Comparison of ENCODE assay signal across 8 cellular contexts in genomic region chr2:7007846-7008741, GRCh38.
DNase-seq lines count a peak whose midpoint lies in the region; ATAC-seq and TF ChIP-seq lines count a peak whose summit lies in the region.

No MANE protein-coding gene starts in this region.

- H3K36me3 ChIP-seq in left lung (no peaks in the 10 kb centered on the region), stomach (no peaks in the 10 kb centered on the region)
- no peaks in the 10 kb centered on the region for H3K36me3 ChIP-seq in CD4-positive, alpha-beta memory T cell (ENCODE audit: insufficient read depth, low read length)

- peak; percentile 27; the same call in 1 of the 2 replicates for TF ChIP-seq CTCF in LNCaP clone FGC (IDR thresholded peaks at IDR 0.05; ENCODE audit: control insufficient read depth, extremely low read depth, insufficient read depth)
- peak in 1 of 2 donors; percentile 12 for TF ChIP-seq CTCF in left lung (IDR thresholded peaks at IDR 0.05)
- peak in 1 of 7 experiments; percentile 10 for TF ChIP-seq CTCF in stomach (IDR thresholded peaks at IDR 0.05)

- no peak overlapping the region for H3K4me3 ChIP-seq in LNCaP clone FGC (ENCODE audit: low read depth, low read length)
- no peak overlapping the region for H3K4me3 ChIP-seq in left lung
- peak overlapping the region in 2 of 4 donors; percentile 2 to 22 for H3K4me3 ChIP-seq in stomach
- H3K4me3 ChIP-seq in CD4-positive, alpha-beta memory T cell (ENCODE audit: low read length in 2 of 2) = no peak overlapping the region

- TF ChIP-seq EP300 in stomach (IDR thresholded peaks at IDR 0.05) = no peak

- peaks cover 6 to 24% of the 10 kb centered on the region in 2 donors for H3K36me3 Mint-ChIP-seq in CD4-positive, alpha-beta memory T cell

- CTCF ChIA-PET in CD4-positive, alpha-beta memory T cell (lab: Charles Lee; ENCODE audit: partially characterized antibody) = interaction anchor here (0.6 kb wide), 1 partner anchor 8 kb away, joined by 3 read pairs; no protein-coding TSS in a partner anchor

- TF ChIP-seq POLR2A in stomach (IDR thresholded peaks at IDR 0.05) = no peak

- no peaks in the 10 kb centered on the region for H3K9me3 ChIP-seq in left lung
- H3K9me3 ChIP-seq in stomach = no peaks in the 10 kb centered on the region
- no peaks in the 10 kb centered on the region for H3K9me3 ChIP-seq in CD4-positive, alpha-beta memory T cell (ENCODE audit: control insufficient read depth in 1 of 2, low read length in 2 of 2)

- H3K27me3 Mint-ChIP-seq in CD4-positive, alpha-beta memory T cell = no peaks in the 10 kb centered on the region

- H3K27me3 ChIP-seq in left lung = no peaks in the 10 kb centered on the region
- no peaks in the 10 kb centered on the region for H3K27me3 ChIP-seq in stomach
- no peaks in the 10 kb centered on the region for H3K27me3 ChIP-seq in CD4-positive, alpha-beta memory T cell (ENCODE audit: insufficient read depth, low read length)

- H3K9me3 Mint-ChIP-seq in CD4-positive, alpha-beta memory T cell = no peaks in the 10 kb centered on the region

- H3K27ac Mint-ChIP-seq in CD4-positive, alpha-beta memory T cell = peak overlapping the region in 3 of 7 donors; percentile 14 to 73 (median 32)

- peak; percentile 40 for ATAC-seq in GM18861 (IDR thresholded peaks at IDR 0.05; ENCODE audit: unreplicated experiment)
- ATAC-seq in left lung = peak; percentile 79
- ATAC-seq in HG03025 (IDR thresholded peaks at IDR 0.05; ENCODE audit: low FRiP score, unreplicated experiment) = no peak

- POLR2A ChIA-PET in CD4-positive, alpha-beta memory T cell (lab: Charles Lee; ENCODE audit: partially characterized antibody) = no interaction called here

- H3K4me3 Mint-ChIP-seq in CD4-positive, alpha-beta memory T cell = no peak overlapping the region

- intact Hi-C loops in left lung (cut with DNase I) (loop anchor here in 1 of 2 donors (5.0 kb wide), 1 partner anchor 91 kb away; the partner anchor contains the start of gene RNF144A), stomach (cut with DNase I; ENCODE audit: low total_unique reads) (no loop called here)
- intact Hi-C loops in CD4-positive, alpha-beta memory T cell (cut with micrococcal nuclease) = no loop called here

- H3K4me1 ChIP-seq in left lung (peaks cover 18 to 38% of the 10 kb centered on the region in 2 donors), stomach (peaks cover 15 to 37% (median 24%) of the 10 kb centered on the region in 4 donors)
- H3K4me1 ChIP-seq in CD4-positive, alpha-beta memory T cell (ENCODE audit: insufficient read depth, low read length) = no peaks in the 10 kb centered on the region

- DNase-seq in LNCaP clone FGC (ENCODE audit: low read depth) (peak; percentile 93), brain pericyte (ENCODE audit: low read depth, low spot score) (peak; percentile 74), left lung (peak; percentile 91 to 92), stomach (peak; percentile 83), RKO (ENCODE audit: low spot score) (no peak)
- DNase-seq in CD4-positive, alpha-beta memory T cell = no peak

- H3K4me1 Mint-ChIP-seq in CD4-positive, alpha-beta memory T cell = peaks cover 14 to 28% (median 16%) of the 10 kb centered on the region in 4 donors

- H3K27ac ChIP-seq in left lung (peak overlapping the region; percentile 18 to 62), stomach (peak overlapping the region; percentile 8 to 65 (median 63))
- no peak overlapping the region for H3K27ac ChIP-seq in CD4-positive, alpha-beta memory T cell (ENCODE audit: low read depth, low read length)

- 17 to 38% (median 24%) methylated on average over 22 to 24 of the region's 24 CpGs for WGBS in stomach, 5 donors

Comparison
In these comparisons a context has a peak if more than half of its experiments do, and no peak if none do; other contexts are left out.
1. DNase-seq: peak in LNCaP clone FGC (single experiment), brain pericyte (single experiment), left lung (2 of 2) and stomach (single experiment); none in RKO (single experiment) and CD4-positive, alpha-beta memory T cell (0 of 5).